Comparison of ENCODE assay signal across 22 cellular contexts in genomic region chr10:131663411-131663810, GRCh38.
"Had no signal": no experiment of that assay in that cellular context is flagged by ENCODE, and none has a peak within 500 bp of the region (broad histone marks: within the 10 kb centered on the region; RNA-seq: fewer than 3 reads in every experiment).

No MANE protein-coding gene starts in this region.

- H3K4me3 Mint-ChIP-seq: activated CD4-positive, alpha-beta memory T cell treated with anti-CD3 and anti-CD28 coated beads, Interleukin-2, amount 10 ng/mL, durations not matched to agents 7 days and 5 days; activated CD4-positive, alpha-beta T cell treated with anti-CD3 and anti-CD28 coated beads, Interleukin-2, amount 10 ng/mL, durations not matched to agents 24 days and 14 days; activated CD8-positive, alpha-beta memory T cell treated with anti-CD3 and anti-CD28 coated beads, Interleukin-2, amount 10 ng/mL, durations not matched to agents 7 days and 5 days; central memory CD8-positive, alpha-beta T cell; immature natural killer cell; mesothelial cell of epicardium; naive thymus-derived CD8-positive, alpha-beta T cell; neural progenitor cell; stimulated activated naive CD8-positive, alpha-beta T cell treated with anti-CD3 and anti-CD28 coated beads, Interleukin-15, Interleukin-2, amounts not matched to agents 100 ng/mL and 50 ng/mL, for 24 hours; T-helper 17 cell had no signal

- DNase-seq: activated CD4-positive, alpha-beta memory T cell treated with anti-CD3 and anti-CD28 coated beads, Interleukin-2, amount 10 ng/mL, durations not matched to agents 7 days and 5 days; activated CD4-positive, alpha-beta T cell treated with anti-CD3 and anti-CD28 coated beads, Interleukin-2, amount 10 ng/mL, durations not matched to agents 24 days and 14 days; activated CD8-positive, alpha-beta memory T cell treated with anti-CD3 and anti-CD28 coated beads, Interleukin-2, amount 10 ng/mL, durations not matched to agents 7 days and 5 days; activated T-cell treated with anti-CD3 and anti-CD28 coated beads for 4 hours; effector memory CD4-positive, alpha-beta T cell; glutamatergic neuron; immature natural killer cell; kidney glomerular epithelial cell; left ventricle myocardium inferior; naive thymus-derived CD8-positive, alpha-beta T cell; stimulated activated CD4-positive, alpha-beta T cell treated with anti-CD3 and anti-CD28 coated beads, Interleukin-4, amount 100 ng/mL, for 4 hours; T-helper 17 cell; tibial artery had no signal

- H3K36me3 ChIP-seq: ascending aorta, left ventricle myocardium inferior, neural progenitor cell, prostate gland, right atrium auricular region, tibial artery had no signal

- H3K27ac Mint-ChIP-seq: activated CD4-positive, alpha-beta memory T cell treated with anti-CD3 and anti-CD28 coated beads, Interleukin-2, amount 10 ng/mL, durations not matched to agents 7 days and 5 days; activated CD4-positive, alpha-beta T cell treated with anti-CD3 and anti-CD28 coated beads, Interleukin-2, amount 10 ng/mL, durations not matched to agents 24 days and 14 days; activated CD8-positive, alpha-beta memory T cell treated with anti-CD3 and anti-CD28 coated beads, Interleukin-2, amount 10 ng/mL, durations not matched to agents 7 days and 5 days; activated naive CD4-positive, alpha-beta T cell treated with anti-CD3 and anti-CD28 coated beads, Interleukin-2, amount 50 U/mL, for 72 hours; immature natural killer cell; mesothelial cell of epicardium; naive thymus-derived CD8-positive, alpha-beta T cell; neural progenitor cell; stimulated activated naive CD8-positive, alpha-beta T cell treated with anti-CD3 and anti-CD28 coated beads, Interleukin-15, Interleukin-2, amounts not matched to agents 100 ng/mL and 50 ng/mL, for 24 hours; T-helper 17 cell had no signal

- H3K27me3 Mint-ChIP-seq: activated CD4-positive, alpha-beta memory T cell treated with anti-CD3 and anti-CD28 coated beads, Interleukin-2, amount 10 ng/mL, durations not matched to agents 7 days and 5 days; activated CD4-positive, alpha-beta T cell treated with anti-CD3 and anti-CD28 coated beads, Interleukin-2, amount 10 ng/mL, durations not matched to agents 24 days and 14 days; activated CD8-positive, alpha-beta memory T cell treated with anti-CD3 and anti-CD28 coated beads, Interleukin-2, amount 10 ng/mL, durations not matched to agents 7 days and 5 days; central memory CD8-positive, alpha-beta T cell; T-helper 17 cell had no signal

- H3K9me3 Mint-ChIP-seq: activated CD4-positive, alpha-beta T cell treated with anti-CD3 and anti-CD28 coated beads, Interleukin-2, amount 10 ng/mL, durations not matched to agents 24 days and 14 days; activated naive CD4-positive, alpha-beta T cell treated with anti-CD3 and anti-CD28 coated beads, Interleukin-2, amount 50 U/mL, for 72 hours; central memory CD8-positive, alpha-beta T cell; stimulated activated naive CD8-positive, alpha-beta T cell treated with anti-CD3 and anti-CD28 coated beads, Interleukin-15, Interleukin-2, amounts not matched to agents 100 ng/mL and 50 ng/mL, for 24 hours had no signal

- H3K27me3 ChIP-seq: ascending aorta, hepatocyte, neural progenitor cell, right atrium auricular region, tibial artery had no signal

- H3K36me3 Mint-ChIP-seq: activated CD8-positive, alpha-beta memory T cell treated with anti-CD3 and anti-CD28 coated beads, Interleukin-2, amount 10 ng/mL, durations not matched to agents 7 days and 5 days; activated naive CD4-positive, alpha-beta T cell treated with anti-CD3 and anti-CD28 coated beads, Interleukin-2, amount 50 U/mL, for 72 hours; immature natural killer cell; mesothelial cell of epicardium; naive thymus-derived CD8-positive, alpha-beta T cell had no signal

- ATAC-seq: activated CD8-positive, alpha-beta memory T cell treated with anti-CD3 and anti-CD28 coated beads, Interleukin-2, amount 10 ng/mL, durations not matched to agents 7 days and 5 days; activated naive CD4-positive, alpha-beta T cell treated with anti-CD3 and anti-CD28 coated beads, Interleukin-2, amount 50 U/mL, for 72 hours; naive thymus-derived CD8-positive, alpha-beta T cell; T-helper 17 cell had no signal

- H3K9me3 ChIP-seq: ascending aorta, prostate gland, right atrium auricular region had no signal

- H3K27ac ChIP-seq: ascending aorta, hepatocyte, left ventricle myocardium inferior, neural progenitor cell, prostate gland, right atrium auricular region, tibial artery had no signal

- H3K4me1 ChIP-seq: ascending aorta, left ventricle myocardium inferior, prostate gland, right atrium auricular region, tibial artery had no signal

- H3K4me1 Mint-ChIP-seq: activated CD4-positive, alpha-beta memory T cell treated with anti-CD3 and anti-CD28 coated beads, Interleukin-2, amount 10 ng/mL, durations not matched to agents 7 days and 5 days; activated CD4-positive, alpha-beta T cell treated with anti-CD3 and anti-CD28 coated beads, Interleukin-2, amount 10 ng/mL, durations not matched to agents 24 days and 14 days; activated CD8-positive, alpha-beta memory T cell treated with anti-CD3 and anti-CD28 coated beads, Interleukin-2, amount 10 ng/mL, durations not matched to agents 7 days and 5 days; central memory CD8-positive, alpha-beta T cell; immature natural killer cell; mesothelial cell of epicardium; naive thymus-derived CD8-positive, alpha-beta T cell; T-helper 17 cell had no signal

- H3K4me3 ChIP-seq: ascending aorta, hepatocyte, left ventricle myocardium inferior, neural progenitor cell, prostate gland, right atrium auricular region, tibial artery had no signal
